In genomic region chr11:7904910-7905309, GRCh38 we compare ENCODE assay signal across 11 cellular contexts. TPM values are rescaled to one million over a fixed set of nuclear protein-coding genes. Genes with fewer than 3 reads are reported as not detected.
A peak's percentile ranks its signal among the peaks of the same experiment; 100 is the strongest.
DNase-seq lines count a peak whose midpoint lies in the region; TF ChIP-seq lines count a peak whose summit lies in the region.
"Had no signal": no experiment of that assay in that cellular context is flagged by ENCODE, and none has a peak within 500 bp of the region (broad histone marks: within the 10 kb centered on the region; RNA-seq: fewer than 3 reads in every experiment).

No MANE protein-coding gene starts in this region.

- H3K4me1 Mint-ChIP-seq in MCF 10A (ENCODE audit: insufficient read depth, unreplicated experiment) (peaks cover 26% of the 10 kb centered on the region), type B pancreatic cell (ENCODE audit: unreplicated experiment) (peaks cover 26% of the 10 kb centered on the region)

- POLR2A ChIA-PET in MCF 10A (lab: Yijun Ruan, JAX): interaction anchor here (2.8 kb wide), 1 partner anchor 82 kb away, joined by 9 read pairs; the partner anchor contains the start of gene EIF3F

- H3K27ac Mint-ChIP-seq in MCF 10A (ENCODE audit: low read depth, unreplicated experiment) (no peak overlapping the region), type B pancreatic cell (peak overlapping the region; percentile 97)
- H3K27ac Mint-ChIP-seq: T-helper 2 cell treated with Interferon-gamma antibody and Interleukin-4, amounts not matched to agents 5 μg/mL and 100 μg/mL, for 36 hours had no signal

- no peaks in the 10 kb centered on the region for H3K36me3 Mint-ChIP-seq in MCF 10A (ENCODE audit: insufficient read depth, unreplicated experiment)
- no peaks in the 10 kb centered on the region for H3K36me3 Mint-ChIP-seq in type B pancreatic cell

- H3K4me3 Mint-ChIP-seq in MCF 10A (ENCODE audit: unreplicated experiment): no peak overlapping the region
- peak overlapping the region; percentile 68 for H3K4me3 Mint-ChIP-seq in type B pancreatic cell
- H3K4me3 Mint-ChIP-seq: T-helper 2 cell treated with Interferon-gamma antibody and Interleukin-4, amounts not matched to agents 5 μg/mL and 100 μg/mL, for 36 hours had no signal

- intact Hi-C loops in MCF 10A (cut with micrococcal nuclease): loop anchor here (1.0 kb wide), 1 partner anchor 82 kb away; the partner anchor contains the start of gene EIF3F

- H3K27me3 Mint-ChIP-seq in MCF 10A (ENCODE audit: insufficient read depth, unreplicated experiment) (no peaks in the 10 kb centered on the region), type B pancreatic cell (no peaks in the 10 kb centered on the region)

- CTCF ChIA-PET in MCF 10A (lab: Yijun Ruan, JAX): interaction anchor here (0.9 to 9.7 kb wide), 7 partner anchors 8 to 192 kb away, joined by 3 to 98 read pairs (median 5); partner anchors contain the start of gene EIF3F

- BruUV-seq in MCF 10A (replicated peaks; lab: Mats Ljungman, UMichigan): no TSS peak

- TF ChIP-seq CTCF in MCF 10A (IDR thresholded peaks at IDR 0.05; ENCODE audit: unreplicated experiment): no peak
- peak; percentile 23 for TF ChIP-seq CTCF in type B pancreatic cell (conservative IDR thresholded peaks at IDR 0.05)

- H3K9me3 Mint-ChIP-seq in MCF 10A (ENCODE audit: unreplicated experiment) (no peaks in the 10 kb centered on the region), type B pancreatic cell (no peaks in the 10 kb centered on the region)
- H3K9me3 Mint-ChIP-seq: T-helper 2 cell treated with Interferon-gamma antibody and Interleukin-4, amounts not matched to agents 5 μg/mL and 100 μg/mL, for 36 hours had no signal

- DNase-seq in HT1080 (ENCODE audit: low read depth) (peak; percentile 11), MCF 10A (ENCODE audit: unreplicated experiment) (peak; percentile 8), iris pigment epithelial cell (ENCODE audit: low read depth) (peak; percentile 26), type B pancreatic cell (ENCODE audit: extremely low spot score, unreplicated experiment) (no peak), DMS153 (lab: John Stamatoyannopoulos, UW) (no peak), GOT3 (lab: John Stamatoyannopoulos, UW) (no peak), NCI-H226 (no peak)
- DNase-seq in activated CD4-positive, CD25-positive, alpha-beta regulatory T cell (lab: John Stamatoyannopoulos, UW): no peak
- DNase-seq: psoas muscle had no signal

RNA-seq across cellular contexts. Expression of gene OR10A6, which starts 26.2 kb away (rescaled TPM):
- total RNA-seq in HT1080 (2014; rRNA removed; shearing (Covaris generic)): 0.02 TPM in 1 of 2 replicates, not detected in the other
- polyA plus RNA-seq in HT1080 (2015; cell fraction: cytosol; rRNA removed): not detected in 2 replicates
- polyA plus RNA-seq in HT1080 (2015; cell fraction: nucleus; rRNA removed): not detected in 2 replicates
- not detected in 2 replicates for total RNA-seq in MCF 10A (2022)
- not detected in 2 replicates for total RNA-seq in type B pancreatic cell (ENCODE audit: low replicate concordance)
- total RNA-seq: cerebellum, psoas muscle had no signal
- polyA plus RNA-seq: psoas muscle had no signal

RNA-seq across cellular contexts. Expression of gene OR10A3, which starts 36.6 kb away (rescaled TPM):
- not detected in 2 replicates for total RNA-seq in HT1080 (2014; rRNA removed; shearing (Covaris generic))
- not detected in 2 replicates for polyA plus RNA-seq in HT1080 (2015; cell fraction: cytosol; rRNA removed)
- 0.18 TPM in 1 of 2 replicates, not detected in the other for polyA plus RNA-seq in HT1080 (2015; cell fraction: nucleus; rRNA removed)
- total RNA-seq in MCF 10A (2022): not detected in 2 replicates
- not detected in 2 replicates for total RNA-seq in type B pancreatic cell (ENCODE audit: low replicate concordance)
- total RNA-seq: cerebellum, psoas muscle had no signal
- polyA plus RNA-seq: psoas muscle had no signal

Comparison
In these comparisons a context has a peak if more than half of its experiments do, and no peak if none do; other contexts are left out.
1. DNase-seq: peak in HT1080 (single experiment), MCF 10A (single experiment) and iris pigment epithelial cell (single experiment); none in type B pancreatic cell (single experiment), DMS153 (single experiment), GOT3 (single experiment), activated CD4-positive, CD25-positive, alpha-beta regulatory T cell (0 of 4) and NCI-H226 (single experiment).